ENCODE assay signal across 16 cellular contexts in genomic region chr4:159216834-159217233, GRCh38.
A peak's percentile ranks its signal among the peaks of the same experiment; 100 is the strongest.
DNase-seq lines count a peak whose midpoint lies in the region; ATAC-seq, FAIRE-seq and TF ChIP-seq lines count a peak whose summit lies in the region.
"Had no signal": no experiment of that assay in that cellular context is flagged by ENCODE, and none has a peak within 500 bp of the region (broad histone marks: within the 10 kb centered on the region; RNA-seq: fewer than 3 reads in every experiment).

No MANE protein-coding gene starts in this region.

- H3K4me1 ChIP-seq in cardiac muscle cell (ENCODE audit: low read depth): peaks cover 65% of the 10 kb centered on the region
- peaks cover 70% of the 10 kb centered on the region for H3K4me1 ChIP-seq in psoas muscle
- no peaks in the 10 kb centered on the region for H3K4me1 ChIP-seq in pancreas

- H3K4me3 ChIP-seq in cardiac muscle cell: no peak overlapping the region
- no peak overlapping the region for H3K4me3 ChIP-seq in psoas muscle
- no peak overlapping the region for H3K4me3 ChIP-seq in pancreas
- H3K4me3 ChIP-seq: GM23248, PC-9 had no signal

- WGBS in psoas muscle, 3 donors: 81 to 83% (median 82%) methylated on average over 5 of the region's 5 CpGs
- 74 to 79% methylated on average over 5 of the region's 5 CpGs for WGBS in pancreas, 2 donors

- no peak for FAIRE-seq in pancreas (lab: Jason Lieb, UNC)
- FAIRE-seq: GM19239 had no signal

- H3K9me3 ChIP-seq in cardiac muscle cell (ENCODE audit: low read depth): no peaks in the 10 kb centered on the region
- H3K9me3 ChIP-seq in psoas muscle: no peaks in the 10 kb centered on the region
- H3K9me3 ChIP-seq in pancreas: no peaks in the 10 kb centered on the region

- ATAC-seq in left cardiac atrium (no peak), psoas muscle (no peak), pancreas (no peak)

- no peaks in the 10 kb centered on the region for H3K36me3 ChIP-seq in cardiac muscle cell
- no peaks in the 10 kb centered on the region for H3K36me3 ChIP-seq in psoas muscle (ENCODE audit: insufficient read depth in 1 of 2, low read depth in 1 of 2)
- no peaks in the 10 kb centered on the region for H3K36me3 ChIP-seq in pancreas

- no peaks in the 10 kb centered on the region for H3K27me3 ChIP-seq in cardiac muscle cell
- H3K27me3 ChIP-seq in psoas muscle (ENCODE audit: insufficient read depth in 3 of 3, low read length in 2 of 3): no peaks in the 10 kb centered on the region
- H3K27me3 ChIP-seq in pancreas: no peaks in the 10 kb centered on the region

- TF ChIP-seq CTCF in cardiac muscle cell (IDR thresholded peaks at IDR 0.05; ENCODE audit: low read depth, low read length): no peak
- TF ChIP-seq CTCF in psoas muscle (IDR thresholded peaks at IDR 0.05): no peak
- TF ChIP-seq CTCF in pancreas (IDR thresholded peaks at IDR 0.05): no peak

- peak in 1 of 2 donors; percentile 75 for DNase-seq in cardiac muscle cell (ENCODE audit: low read depth in 1 of 2, low spot score in 1 of 2)
- no peak for DNase-seq in left cardiac atrium
- DNase-seq in DMS79 treated with DMSO at 0.1 percent for 48 hours (lab: John Stamatoyannopoulos, UW): peak; percentile 9
- DNase-seq in NCI-H1436 treated with DMSO at 0.1 percent for 48 hours (lab: John Stamatoyannopoulos, UW): peak; percentile 26
- no peak for DNase-seq in psoas muscle
- DNase-seq in activated CD4-positive, alpha-beta T cell treated with anti-CD3 and anti-CD28 coated beads for 4 hours: no peak
- no peak for DNase-seq in pancreas
- DNase-seq: Calu3, GM23248, H9, NCI-H1048, NCI-H2029, NCI-H526 treated with DMSO at 0.1 percent for 48 hours, PC-9, SHP77 had no signal

- H3K27ac ChIP-seq in cardiac muscle cell (peak overlapping the region; percentile 88), psoas muscle (peak overlapping the region; percentile 37), pancreas (no peak overlapping the region)
- H3K27ac ChIP-seq: GM23248, PC-9 had no signal

- intact Hi-C loops in left cardiac atrium (cut with DNase I) (loop anchor here in 1 of 2 donors (10.0 kb wide), 1 partner anchor 128 kb away; no protein-coding TSS in a partner anchor), psoas muscle (cut with DNase I) (no loop called here), pancreas (cut with DNase I) (no loop called here)

Comparison
In these comparisons a context has a peak if more than half of its experiments do, and no peak if none do; other contexts are left out.
1. DNase-seq: peak in DMS79 treated with DMSO at 0.1 percent for 48 hours (single experiment) and NCI-H1436 treated with DMSO at 0.1 percent for 48 hours (single experiment); none in left cardiac atrium (single experiment), psoas muscle (0 of 2), activated CD4-positive, alpha-beta T cell treated with anti-CD3 and anti-CD28 coated beads for 4 hours (0 of 2) and pancreas (0 of 6).
2. H3K27ac ChIP-seq: peak in cardiac muscle cell (single experiment) and psoas muscle (single experiment); none in pancreas (0 of 4).